ENCODE assay signal across 1 cellular context in genomic region chr12:100554608-100555077, GRCh38.
TF ChIP-seq lines count a peak whose summit lies in the region.

No MANE protein-coding gene starts in this region.

TF ChIP-seq in H1, 55 proteins besides CTCF, POLR2A, EP300 and RAD21 (continued from another document):
- TF ChIP-seq, protein P1, sequence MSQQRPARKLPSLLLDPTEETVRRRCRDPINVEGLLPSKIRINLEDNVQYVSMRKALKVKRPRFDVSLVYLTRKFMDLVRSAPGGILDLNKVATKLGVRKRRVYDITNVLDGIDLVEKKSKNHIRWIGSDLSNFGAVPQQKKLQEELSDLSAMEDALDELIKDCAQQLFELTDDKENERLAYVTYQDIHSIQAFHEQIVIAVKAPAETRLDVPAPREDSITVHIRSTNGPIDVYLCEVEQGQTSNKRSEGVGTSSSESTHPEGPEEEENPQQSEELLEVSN (IDR thresholded peaks at IDR 0.05): no peak
- TF ChIP-seq CREB1 (IDR thresholded peaks at IDR 0.05) (no peak), POU5F1 (IDR thresholded peaks at IDR 0.05; ENCODE audit: low read depth, low read length) (no peak)
TF ChIP-seq in H1: peak in this region for 5.
